In genomic region chr12:121060149-121061001, GRCh38 we compare ENCODE assay signal across 7 cellular contexts. TPM values are rescaled to one million over a fixed set of nuclear protein-coding genes. Genes with fewer than 3 reads are reported as not detected.
A peak's percentile ranks its signal among the peaks of the same experiment; 100 is the strongest.
DNase-seq lines count a peak whose midpoint lies in the region; ATAC-seq, FAIRE-seq and TF ChIP-seq lines count a peak whose summit lies in the region.

No MANE protein-coding gene starts in this region.

- peak overlapping the region in 1 of 2 experiments; percentile 66; a peak in 1 of 4 replicates for H3K9ac ChIP-seq in K562 (ENCODE audit: insufficient read depth in 1 of 2, low read depth in 2 of 2, low read length in 2 of 2)

- H3K36me3 ChIP-seq in K562 (ENCODE audit: control insufficient read depth, insufficient read depth, low read length) (no peaks in the 10 kb centered on the region), iPS DF 6.9 (ENCODE audit: control insufficient read depth, insufficient read depth, low read length) (no peaks in the 10 kb centered on the region)

- H3K9me3 ChIP-seq in K562 (replicated peaks; ENCODE audit: control insufficient read depth, insufficient read depth, low read depth, low read length) (no peaks in the 10 kb centered on the region), iPS DF 6.9 (ENCODE audit: control insufficient read depth, insufficient read depth, low read length) (no peaks in the 10 kb centered on the region)

- DNase-seq in GM10266 (ENCODE audit: extremely low spot score) (peak; percentile 75), KG1 (lab: John Stamatoyannopoulos, UW) (peak; percentile 60), K562 (ENCODE audit: extremely low read depth in 1 of 4, low spot score in 3 of 4) (peak; percentile 29 to 65 (median 37)), iPS DF 6.9 (ENCODE audit: low read depth, low spot score) (peak; percentile 22), smooth muscle cell of the brain vasculature (ENCODE audit: low read depth, low spot score) (peak; percentile 35)

- peak overlapping the region; percentile 96 for H3K27ac Mint-ChIP-seq in T-helper 1 cell treated with Interleukin-12 subunit alpha and Interleukin-12 subunit beta and Interleukin-4 antibody, amounts not matched to agents 30 μg/mL and 1 μg/mL, for 36 hours

- no peaks in the 10 kb centered on the region for H3K79me2 ChIP-seq in K562 (ENCODE audit: control insufficient read depth, insufficient read depth, low read length)

- TF ChIP-seq CTCF in GM10266 (IDR thresholded peaks at IDR 0.05; ENCODE audit: control insufficient read depth, insufficient read depth, low read depth, missing control alignments), result peak; percentile 54
- TF ChIP-seq CTCF in K562 (IDR thresholded peaks at IDR 0.05 in 2 of 3, conservative IDR thresholded peaks at IDR 0.05 in 1 of 3; ENCODE audit: insufficient read depth in 2 of 3, low read depth in 1 of 3, low read length in 3 of 3), result peak; percentile 53 to 74 (median 69); a peak in 5 of 6 replicates

- peak; percentile 79 for FAIRE-seq in K562 (lab: Jason Lieb, UNC)

- peak overlapping the region; percentile 82 for H3K4me3 Mint-ChIP-seq in T-helper 1 cell treated with Interleukin-12 subunit alpha and Interleukin-12 subunit beta and Interleukin-4 antibody, amounts not matched to agents 30 μg/mL and 1 μg/mL, for 36 hours

- 13% methylated on average over 16 of the region's 16 CpGs for WGBS in K562 (ENCODE audit: insufficient coverage, low coverage, missing lambda C conversion rate)
- WGBS in iPS DF 6.9 (ENCODE audit: insufficient coverage, insufficient read length), result no CpG with 5 or more reads among the region's 16 CpGs

- in situ Hi-C loops in K562 (cut with MboI), result loop anchor here (5.0 kb wide), 1 partner anchor 167 kb away; no protein-coding TSS in a partner anchor

- no TSS peak for BruUV-seq in K562 (replicated peaks; lab: Mats Ljungman, UMichigan)

- peak overlapping the region; percentile 49; the same call in 1 of the 2 replicates for H3K4me2 ChIP-seq in K562 (ENCODE audit: insufficient read depth, low read length)

- peaks cover 21% of the 10 kb centered on the region for H3K4me1 Mint-ChIP-seq in T-helper 1 cell treated with Interleukin-12 subunit alpha and Interleukin-12 subunit beta and Interleukin-4 antibody, amounts not matched to agents 30 μg/mL and 1 μg/mL, for 36 hours (ENCODE audit: low read depth)

- H3K4me3 ChIP-seq in K562 (0 out of 2 replicates have a peak overlapping the region, but pooled peaks have one; percentile 14), iPS DF 6.9 (ENCODE audit: low read length) (no peak overlapping the region; the same call in 1 of the 2 replicates)

- H2AFZ ChIP-seq in K562 (ENCODE audit: low read depth, low read length), result peak overlapping the region; percentile 54

- H3K4me1 ChIP-seq in K562 (replicated peaks in 1 of 2; ENCODE audit: control insufficient read depth in 2 of 2, insufficient read depth in 2 of 2, low read length in 2 of 2) (no peaks in the 10 kb centered on the region; a peak in 1 of 5 replicates), iPS DF 6.9 (ENCODE audit: control insufficient read depth, insufficient read depth, low read length) (no peaks in the 10 kb centered on the region)

- H3K27ac ChIP-seq in K562 (ENCODE audit: extremely low read depth, low read depth, low read length), result no peak overlapping the region
- no peak overlapping the region for H3K27ac ChIP-seq in iPS DF 6.9 (ENCODE audit: low read length)

- ATAC-seq in GM21723 (IDR thresholded peaks at IDR 0.05; ENCODE audit: unreplicated experiment) (peak; percentile 84), K562 (peak; percentile 87)

- H3K27me3 Mint-ChIP-seq in T-helper 1 cell treated with Interleukin-12 subunit alpha and Interleukin-12 subunit beta and Interleukin-4 antibody, amounts not matched to agents 30 μg/mL and 1 μg/mL, for 36 hours (ENCODE audit: low read depth), result no peaks in the 10 kb centered on the region

- no peaks in the 10 kb centered on the region; the same call in 1 of the 2 replicates for H4K20me1 ChIP-seq in K562 (replicated peaks; ENCODE audit: control insufficient read depth, insufficient read depth, low read length)

- H3K9me1 ChIP-seq in K562 (ENCODE audit: control insufficient read depth, insufficient read depth, low read length), result no peaks in the 10 kb centered on the region

- H3K9me3 Mint-ChIP-seq in T-helper 1 cell treated with Interleukin-12 subunit alpha and Interleukin-12 subunit beta and Interleukin-4 antibody, amounts not matched to agents 30 μg/mL and 1 μg/mL, for 36 hours, result no peaks in the 10 kb centered on the region

- no peak for TF ChIP-seq EP300 in K562 (IDR thresholded peaks at IDR 0.05; ENCODE audit: low read length)

- no peak for TF ChIP-seq POLR2A in K562 (conservative IDR thresholded peaks at IDR 0.05)

- intact Hi-C loops in K562 (cut with micrococcal nuclease), result loop anchor here (1.0 to 5.0 kb wide), 2 partner anchors 152 to 170 kb away; partner anchors contain the start of gene P2RX4

- H3K36me3 Mint-ChIP-seq in T-helper 1 cell treated with Interleukin-12 subunit alpha and Interleukin-12 subunit beta and Interleukin-4 antibody, amounts not matched to agents 30 μg/mL and 1 μg/mL, for 36 hours (ENCODE audit: low read depth), result no peaks in the 10 kb centered on the region

- POLR2A ChIA-PET in K562 (lab: Yijun Ruan, JAX), result interaction anchor here (0.6 to 0.9 kb wide), 2 partner anchors 11 to 87 kb away, joined by 3 read pairs; no protein-coding TSS in a partner anchor

- TF ChIP-seq RAD21 in K562 (CRISPR knock-in tag; conservative IDR thresholded peaks at IDR 0.05 in 1 of 2, IDR thresholded peaks at IDR 0.05 in 1 of 2), result peak; percentile 46 to 71

- CTCF ChIA-PET in K562 (lab: Yijun Ruan, JAX; ENCODE audit: low intra/inter-chr PET ratio), result interaction anchor here (0.6 to 3.5 kb wide), 7 partner anchors 32 to 192 kb away, joined by 4 to 24 read pairs (median 5); no protein-coding TSS in a partner anchor

- H3K27me3 ChIP-seq in K562 (ENCODE audit: control insufficient read depth in 2 of 2, insufficient read depth in 2 of 2, low read length in 2 of 2), result peaks cover 13 to 25% of the 10 kb centered on the region in 2 experiments; a peak in 4 of 5 replicates
- no peaks in the 10 kb centered on the region for H3K27me3 ChIP-seq in iPS DF 6.9 (ENCODE audit: control insufficient read depth, insufficient read depth, low read length)

TF ChIP-seq in K562, 482 proteins besides CTCF, POLR2A, EP300 and RAD21 (continues in another document):
- TF ChIP-seq CC2D1A (IDR thresholded peaks at IDR 0.05) (no peak), ZNF347 (CRISPR knock-in tag; IDR thresholded peaks at IDR 0.05; ENCODE audit: low read depth) (no peak), JUNB (CRISPR knock-in tag; conservative IDR thresholded peaks at IDR 0.05) (no peak), KLF10 (CRISPR knock-in tag; IDR thresholded peaks at IDR 0.05) (no peak), EZH2 (IDR thresholded peaks at IDR 0.05; ENCODE audit: borderline replicate concordance, low read depth, low read length) (no peak)
- TF ChIP-seq, protein P1, sequence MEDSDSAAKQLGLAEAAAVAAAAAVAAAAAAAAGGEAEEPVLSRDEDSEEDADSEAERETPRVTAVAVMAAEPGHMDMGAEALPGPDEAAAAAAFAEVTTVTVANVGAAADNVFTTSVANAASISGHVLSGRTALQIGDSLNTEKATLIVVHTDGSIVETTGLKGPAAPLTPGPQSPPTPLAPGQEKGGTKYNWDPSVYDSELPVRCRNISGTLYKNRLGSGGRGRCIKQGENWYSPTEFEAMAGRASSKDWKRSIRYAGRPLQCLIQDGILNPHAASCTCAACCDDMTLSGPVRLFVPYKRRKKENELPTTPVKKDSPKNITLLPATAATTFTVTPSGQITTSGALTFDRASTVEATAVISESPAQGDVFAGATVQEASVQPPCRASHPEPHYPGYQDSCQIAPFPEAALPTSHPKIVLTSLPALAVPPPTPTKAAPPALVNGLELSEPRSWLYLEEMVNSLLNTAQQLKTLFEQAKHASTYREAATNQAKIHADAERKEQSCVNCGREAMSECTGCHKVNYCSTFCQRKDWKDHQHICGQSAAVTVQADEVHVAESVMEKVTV (CRISPR knock-in tag; IDR thresholded peaks at IDR 0.05), result peak; percentile 46; the same call in 1 of the 2 replicates

RNA-seq across cellular contexts. Expression of gene OASL, which starts 21.3 kb away (rescaled TPM):
- not detected in 2 replicates for total RNA-seq in K562 (2011; cell fraction: chromatin; rRNA removed; ENCODE audit: low replicate concordance)
- not detected in 2 replicates for total RNA-seq in K562 (2011; cell fraction: nucleolus; rRNA removed)
- total RNA-seq in K562 (2011; cell fraction: nucleoplasm; rRNA removed), result not detected in 2 replicates
- not detected in 2 replicates for total RNA-seq in K562 (2014; rRNA removed)
- not detected in 2 replicates for total RNA-seq in K562 (2014; rRNA removed; fragmentation: Illumina TruSeq; extraction: Trizol)
- 0.14 TPM in 1 of 2 replicates, not detected in the other for total RNA-seq in K562 (2015; rRNA removed; fragmentation: Illumina TruSeq; extraction: Trizol)
- total RNA-seq in K562 (2021), result not detected in 2 replicates
- polyA plus RNA-seq in K562 (2011; rRNA removed), result not detected in 2 replicates
- polyA plus RNA-seq in K562 (2011; cell fraction: cytosol; rRNA removed), result not detected in 2 replicates
- polyA plus RNA-seq in K562 (2011; cell fraction: nucleus; rRNA removed), result not detected in 2 replicates
- polyA plus RNA-seq in K562 (2012), result 0.07 TPM in 1 of 2 replicates, not detected in the other
- not detected in 2 replicates for polyA plus RNA-seq in K562 (2014; fragmentation: Illumina TruSeq; extraction: Trizol)
- polyA plus RNA-seq in K562 (2014; fragmentation: Nextera tagmentation; extraction: Ambion mirVana), result not detected
- polyA plus RNA-seq in K562 (2014; rRNA removed), result not detected in 2 replicates
- polyA minus RNA-seq in K562 (2011; rRNA and poly(A)+ RNA removed), result not detected in 2 replicates
- polyA minus RNA-seq in K562 (2011; cell fraction: cytosol; rRNA and poly(A)+ RNA removed), result not detected in 2 replicates
- polyA minus RNA-seq in K562 (2011; cell fraction: nucleus; rRNA and poly(A)+ RNA removed), result not detected in 2 replicates

RNA-seq across cellular contexts. Expression of gene C12orf43, which starts 44.1 kb away (rescaled TPM):
- total RNA-seq in K562 (2011; cell fraction: chromatin; rRNA removed; ENCODE audit: low replicate concordance), result 13.8 and 21.2 TPM in 2 replicates
- total RNA-seq in K562 (2011; cell fraction: nucleolus; rRNA removed), result 13.0 and 18.5 TPM in 2 replicates
- 15.0 and 20.5 TPM in 2 replicates for total RNA-seq in K562 (2011; cell fraction: nucleoplasm; rRNA removed)
- 21.6 and 22.3 TPM in 2 replicates for total RNA-seq in K562 (2014; rRNA removed)
- total RNA-seq in K562 (2014; rRNA removed; fragmentation: Illumina TruSeq; extraction: Trizol), result 10.4 and 11.4 TPM in 2 replicates
- total RNA-seq in K562 (2015; rRNA removed; fragmentation: Illumina TruSeq; extraction: Trizol), result 15.7 and 16.8 TPM in 2 replicates
- 19.6 and 20.8 TPM in 2 replicates for total RNA-seq in K562 (2021)
- polyA plus RNA-seq in K562 (2011; rRNA removed), result 9.8 and 10.5 TPM in 2 replicates
- 8.8 and 11.0 TPM in 2 replicates for polyA plus RNA-seq in K562 (2011; cell fraction: cytosol; rRNA removed)
- polyA plus RNA-seq in K562 (2011; cell fraction: nucleus; rRNA removed), result 8.4 and 9.5 TPM in 2 replicates
- polyA plus RNA-seq in K562 (2012), result 11.7 and 14.4 TPM in 2 replicates
- 15.4 and 17.6 TPM in 2 replicates for polyA plus RNA-seq in K562 (2014; fragmentation: Illumina TruSeq; extraction: Trizol)
- polyA plus RNA-seq in K562 (2014; fragmentation: Nextera tagmentation; extraction: Ambion mirVana), result 1 to 10 TPM; 4.3 to 6.5 TPM
- 22.2 and 25.2 TPM in 2 replicates for polyA plus RNA-seq in K562 (2014; rRNA removed)
- 5.5 and 6.8 TPM in 2 replicates for polyA minus RNA-seq in K562 (2011; rRNA and poly(A)+ RNA removed)
- 2.1 and 6.1 TPM in 2 replicates for polyA minus RNA-seq in K562 (2011; cell fraction: cytosol; rRNA and poly(A)+ RNA removed)
- polyA minus RNA-seq in K562 (2011; cell fraction: nucleus; rRNA and poly(A)+ RNA removed), result 6.5 and 8.1 TPM in 2 replicates

Comparison
In these comparisons a context has a peak if more than half of its experiments do, and no peak if none do; other contexts are left out.
1. DNase-seq: peak in every context shown above with its lines; median percentile 75 in GM10266; 60 in KG1; 37 in K562; 35 in smooth muscle cell of the brain vasculature; 22 in iPS DF 6.9.